Comparison of ENCODE assay signal across 15 cellular contexts in genomic region chr4:173526034-173526482, GRCh38. TPM values are rescaled to one million over a fixed set of nuclear protein-coding genes. Genes with fewer than 3 reads are reported as not detected.
A peak's percentile ranks its signal among the peaks of the same experiment; 100 is the strongest.
DNase-seq lines count a peak whose midpoint lies in the region; ATAC-seq, FAIRE-seq and TF ChIP-seq lines count a peak whose summit lies in the region.
"Had no signal": no experiment of that assay in that cellular context is flagged by ENCODE, and none has a peak within 500 bp of the region (broad histone marks: within the 10 kb centered on the region; RNA-seq: fewer than 3 reads in every experiment).

No MANE protein-coding gene starts in this region.

- peaks cover 21% of the 10 kb centered on the region for H3K36me3 Mint-ChIP-seq in T-helper 1 cell treated with Interleukin-12 subunit alpha and Interleukin-12 subunit beta and Interleukin-4 antibody, amounts not matched to agents 30 μg/mL and 1 μg/mL, for 36 hours (ENCODE audit: low read depth)

- DNase-seq in T-helper 1 cell (no peak), SK-N-MC (ENCODE audit: low read depth, low spot score) (no peak), retina (peak; percentile 63), NCI-H2029 (lab: John Stamatoyannopoulos, UW) (no peak), lower leg skin (ENCODE audit: low spot score in 2 of 2) (no peak), small intestine (no peak)
- DNase-seq: activated gamma-delta T cell, left colon, testis had no signal

- H3K27me3 ChIP-seq in gastroesophageal sphincter (peaks cover 42% of the 10 kb centered on the region), small intestine (ENCODE audit: control insufficient read depth in 2 of 2, insufficient read depth in 2 of 2, low read length in 2 of 2) (peaks cover 8 to 78% of the 10 kb centered on the region in 2 donors)
- H3K27me3 ChIP-seq: testis had no signal

- H3K36me3 ChIP-seq in SK-N-MC (ENCODE audit: insufficient read depth, low read length) (peaks cover 36% of the 10 kb centered on the region), gastroesophageal sphincter (peaks cover 0 to 6% of the 10 kb centered on the region in 2 donors), small intestine (ENCODE audit: control insufficient read depth in 2 of 2, insufficient read depth in 2 of 2, low read length in 2 of 2) (no peaks in the 10 kb centered on the region)

- H3K9ac ChIP-seq in SK-N-MC (ENCODE audit: insufficient read length): no peak overlapping the region

- peaks cover 92% of the 10 kb centered on the region for H3K27me3 Mint-ChIP-seq in T-helper 1 cell treated with Interleukin-12 subunit alpha and Interleukin-12 subunit beta and Interleukin-4 antibody, amounts not matched to agents 30 μg/mL and 1 μg/mL, for 36 hours (ENCODE audit: low read depth)

- no peak for TF ChIP-seq POLR2A in gastroesophageal sphincter (IDR thresholded peaks at IDR 0.05)
- TF ChIP-seq POLR2A in lower leg skin (IDR thresholded peaks at IDR 0.05): no peak

- H3K9me3 ChIP-seq in SK-N-MC (ENCODE audit: low read depth, low read length) (no peaks in the 10 kb centered on the region), gastroesophageal sphincter (no peaks in the 10 kb centered on the region), small intestine (ENCODE audit: control insufficient read depth, low read depth) (no peaks in the 10 kb centered on the region)
- H3K9me3 ChIP-seq: testis had no signal

- no peak for TF ChIP-seq EP300 in gastroesophageal sphincter (IDR thresholded peaks at IDR 0.05)

- FAIRE-seq in small intestine (lab: Jason Lieb, UNC): no peak
- FAIRE-seq: colon, frontal cortex had no signal

- H3K4me1 Mint-ChIP-seq in T-helper 1 cell treated with Interleukin-12 subunit alpha and Interleukin-12 subunit beta and Interleukin-4 antibody, amounts not matched to agents 30 μg/mL and 1 μg/mL, for 36 hours (ENCODE audit: low read depth): peaks cover 15% of the 10 kb centered on the region

- H3K9me3 Mint-ChIP-seq in T-helper 1 cell treated with Interleukin-12 subunit alpha and Interleukin-12 subunit beta and Interleukin-4 antibody, amounts not matched to agents 30 μg/mL and 1 μg/mL, for 36 hours: peaks cover 29% of the 10 kb centered on the region

- intact Hi-C loops in lower leg skin (cut with DNase I; ENCODE audit: low total_unique reads): no loop called here

- no peak for TF ChIP-seq CTCF in gastroesophageal sphincter (IDR thresholded peaks at IDR 0.05)
- no peak for TF ChIP-seq CTCF in lower leg skin (IDR thresholded peaks at IDR 0.05)

- peak overlapping the region; percentile 26; the same call in 1 of the 2 replicates for H3K27ac ChIP-seq in SK-N-MC
- peak overlapping the region; percentile 82 to 98 (median 98) for H3K27ac ChIP-seq in gastroesophageal sphincter
- H3K27ac ChIP-seq in small intestine (ENCODE audit: low read depth in 1 of 2, low read length in 1 of 2): no peak overlapping the region
- H3K27ac ChIP-seq: VCaP had no signal

- peak overlapping the region; percentile 79 for H3K27ac Mint-ChIP-seq in T-helper 1 cell treated with Interleukin-12 subunit alpha and Interleukin-12 subunit beta and Interleukin-4 antibody, amounts not matched to agents 30 μg/mL and 1 μg/mL, for 36 hours

- no peak for ATAC-seq in gastroesophageal sphincter
- ATAC-seq: left colon had no signal

- H3K4me1 ChIP-seq in gastroesophageal sphincter: peaks cover 0 to 59% (median 10%) of the 10 kb centered on the region in 3 donors
- H3K4me1 ChIP-seq in small intestine (ENCODE audit: control insufficient read depth in 2 of 2, insufficient read depth in 1 of 2, low read depth in 1 of 2, low read length in 1 of 2): no peaks in the 10 kb centered on the region

- WGBS in gastroesophageal sphincter (ENCODE audit: low coverage in 1 of 2), 2 donors: 20 to 29% methylated on average over 8 to 9 of the region's 10 CpGs
- 52 to 56% methylated on average over 10 of the region's 10 CpGs for WGBS in lower leg skin, 2 donors
- WGBS in small intestine, 3 donors: 31 to 35% (median 33%) methylated on average over 10 of the region's 10 CpGs

- H3K4me3 ChIP-seq in SK-N-MC (no peak overlapping the region), gastroesophageal sphincter (peak overlapping the region; percentile 80 to 87), lower leg skin (ENCODE audit: low read depth, poor library complexity, severe bottlenecking) (no peak overlapping the region), small intestine (ENCODE audit: low read depth in 1 of 2, low read length in 2 of 2) (no peak overlapping the region)

- no peak overlapping the region for H3K4me3 Mint-ChIP-seq in T-helper 1 cell treated with Interleukin-12 subunit alpha and Interleukin-12 subunit beta and Interleukin-4 antibody, amounts not matched to agents 30 μg/mL and 1 μg/mL, for 36 hours

RNA-seq across cellular contexts. Expression of gene HAND2, which starts 4.0 kb away (rescaled TPM):
- 100 to 1,000 TPM in 3 of 4 donors, 10 to 100 TPM in 1; 73.0 to 138 (median 128) TPM for total RNA-seq in gastroesophageal sphincter
- 10 to 100 TPM in 1 of 4 donors, 1 to 10 TPM in 2, under 1 TPM in 1; 0.25 to 11.0 (median 4.1) TPM for total RNA-seq in lower leg skin
- polyA plus RNA-seq in small intestine: 10 to 100 TPM in 1 of 3 donors, not detected in 2; 16.3 TPM
- total RNA-seq: frontal cortex, NCI-H460 had no signal

Comparison
In these comparisons a context has a peak if more than half of its experiments do, and no peak if none do; other contexts are left out.
1. H3K27ac ChIP-seq: peak in SK-N-MC (single experiment) and gastroesophageal sphincter (4 of 4); none in small intestine (0 of 2).
2. H3K4me3 ChIP-seq: peak in gastroesophageal sphincter (2 of 2); none in SK-N-MC (single experiment), lower leg skin (single experiment) and small intestine (0 of 2).
3. RNA of gene HAND2, which starts 4.0 kb away (total RNA-seq): 73.0 to 138 TPM in gastroesophageal sphincter; 0.25 to 11.0 TPM in lower leg skin; every median in the first group is over 4 times any median in the second.